In genomic region chr3:153160451-153161137, GRCh38 we compare ENCODE assay signal across 1 cellular context.
A peak's percentile ranks its signal among the peaks of the same experiment; 100 is the strongest.
TF ChIP-seq lines count a peak whose summit lies in the region.

No MANE protein-coding gene starts in this region.

TF ChIP-seq in HepG2, 621 proteins besides CTCF, POLR2A, EP300 and RAD21 (continued from another document and continues in another):
- TF ChIP-seq HMGXB4 (CRISPR knock-in tag; IDR thresholded peaks at IDR 0.05; ENCODE audit: borderline replicate concordance in 1 of 2, low read depth in 1 of 2) (peak; percentile 8 to 46; a peak in 1 of 4 replicates), AHDC1 (CRISPR knock-in tag; IDR thresholded peaks at IDR 0.05; ENCODE audit: borderline replicate concordance) (peak; percentile 45; the same call in 1 of the 2 replicates), ZNF850 (CRISPR knock-in tag; conservative IDR thresholded peaks at IDR 0.05) (no peak), ATF4 (CRISPR knock-in tag; IDR thresholded peaks at IDR 0.05) (no peak), ZSCAN25 (CRISPR knock-in tag; IDR thresholded peaks at IDR 0.05) (peak; percentile 58; the same call in 1 of the 2 replicates), MAX (IDR thresholded peaks at IDR 0.05) (peak; percentile 66), ZNF547 (CRISPR knock-in tag; IDR thresholded peaks at IDR 0.05) (peak; percentile 74), EEA1 (CRISPR knock-in tag; IDR thresholded peaks at IDR 0.05; ENCODE audit: borderline replicate concordance) (0 out of 2 replicates have a peak, but pooled peaks have one; percentile 67), MAFG (CRISPR knock-in tag; IDR thresholded peaks at IDR 0.05) (0 out of 2 replicates have a peak, but pooled peaks have one; percentile 49), ZNF615 (CRISPR knock-in tag; IDR thresholded peaks at IDR 0.05; ENCODE audit: borderline replicate concordance) (no peak), CBX5 (CRISPR knock-in tag; IDR thresholded peaks at IDR 0.05; ENCODE audit: borderline replicate concordance) (peak; percentile 44; the same call in 1 of the 2 replicates), ERF (CRISPR knock-in tag; IDR thresholded peaks at IDR 0.05) (peak; percentile 22; the same call in 1 of the 2 replicates), ZBED4 (CRISPR knock-in tag; IDR thresholded peaks at IDR 0.05; ENCODE audit: borderline replicate concordance) (peak; percentile 36; the same call in 1 of the 2 replicates), ZXDC (CRISPR knock-in tag; IDR thresholded peaks at IDR 0.05) (no peak), HNRNPH1 (optimal IDR thresholded peaks at IDR 0.05; ENCODE audit: low read depth, low read length) (peak; percentile 24), CREBL2 (CRISPR knock-in tag; IDR thresholded peaks at IDR 0.05; ENCODE audit: borderline replicate concordance) (no peak), SOX13 (IDR thresholded peaks at IDR 0.05) (no peak), SOX13 (CRISPR knock-in tag; conservative IDR thresholded peaks at IDR 0.05 in 1 of 2, IDR thresholded peaks at IDR 0.05 in 1 of 2) (peak in 1 of 2 experiments; percentile 11; a peak in 1 of 4 replicates), ZNF430 (CRISPR knock-in tag; IDR thresholded peaks at IDR 0.05) (no peak), ZNF839 (CRISPR knock-in tag; IDR thresholded peaks at IDR 0.05; ENCODE audit: borderline replicate concordance) (peak; percentile 82; the same call in 1 of the 2 replicates), ZNF569 (CRISPR knock-in tag; IDR thresholded peaks at IDR 0.05; ENCODE audit: borderline replicate concordance) (no peak), ZMAT5 (CRISPR knock-in tag; IDR thresholded peaks at IDR 0.05; ENCODE audit: borderline replicate concordance, low read depth) (no peak), ZC3H13 (CRISPR knock-in tag; IDR thresholded peaks at IDR 0.05) (0 out of 2 replicates have a peak, but pooled peaks have one; percentile 61), GABPB1 (CRISPR knock-in tag; IDR thresholded peaks at IDR 0.05) (peak; percentile 50; the same call in 1 of the 2 replicates), GZF1 (CRISPR knock-in tag; IDR thresholded peaks at IDR 0.05) (no peak), SALL1 (CRISPR knock-in tag; IDR thresholded peaks at IDR 0.05) (peak; percentile 78), ZC3H4 (CRISPR knock-in tag; IDR thresholded peaks at IDR 0.05; ENCODE audit: borderline replicate concordance) (peak; percentile 94), TBX2 (CRISPR knock-in tag; IDR thresholded peaks at IDR 0.05; ENCODE audit: borderline replicate concordance) (peak; percentile 23; the same call in 1 of the 2 replicates), BRF2 (CRISPR knock-in tag; IDR thresholded peaks at IDR 0.05) (no peak), MTERF4 (CRISPR knock-in tag; IDR thresholded peaks at IDR 0.05) (peak; percentile 75; the same call in 1 of the 2 replicates), SKI (IDR thresholded peaks at IDR 0.05; ENCODE audit: partially characterized antibody) (peak; percentile 7), FOSL2 (CRISPR knock-in tag; IDR thresholded peaks at IDR 0.05) (peak; percentile 85), ZNF331 (CRISPR knock-in tag; IDR thresholded peaks at IDR 0.05) (peak; percentile 30; the same call in 1 of the 2 replicates), ZNF580 (CRISPR knock-in tag; IDR thresholded peaks at IDR 0.05; ENCODE audit: borderline replicate concordance, low read depth) (peak; percentile 64; the same call in 1 of the 2 replicates), TAF1 (CRISPR knock-in tag; IDR thresholded peaks at IDR 0.05) (peak; percentile 73), ZNF570 (CRISPR knock-in tag; IDR thresholded peaks at IDR 0.05; ENCODE audit: borderline replicate concordance) (no peak), ZNF816 (CRISPR knock-in tag; IDR thresholded peaks at IDR 0.05; ENCODE audit: borderline replicate concordance) (0 out of 2 replicates have a peak, but pooled peaks have one; percentile 52), RNF2 (conservative IDR thresholded peaks at IDR 0.05; ENCODE audit: low read depth) (no peak; the same call in 1 of the 2 replicates), MEIS2 (CRISPR knock-in tag; IDR thresholded peaks at IDR 0.05) (peak; percentile 71; the same call in 1 of the 2 replicates), AGO2 (optimal IDR thresholded peaks at IDR 0.05; ENCODE audit: low read depth, low read length) (peak; percentile 90), ZNF605 (CRISPR knock-in tag; IDR thresholded peaks at IDR 0.05) (0 out of 2 replicates have a peak, but pooled peaks have one; percentile 45), TARDBP (CRISPR knock-in tag; IDR thresholded peaks at IDR 0.05) (peak; percentile 48; the same call in 1 of the 2 replicates), HOXA3 (CRISPR knock-in tag; IDR thresholded peaks at IDR 0.05) (peak; percentile 46; the same call in 1 of the 2 replicates)
